ENCODE assay signal across 8 cellular contexts in the genomic region with DNA sequence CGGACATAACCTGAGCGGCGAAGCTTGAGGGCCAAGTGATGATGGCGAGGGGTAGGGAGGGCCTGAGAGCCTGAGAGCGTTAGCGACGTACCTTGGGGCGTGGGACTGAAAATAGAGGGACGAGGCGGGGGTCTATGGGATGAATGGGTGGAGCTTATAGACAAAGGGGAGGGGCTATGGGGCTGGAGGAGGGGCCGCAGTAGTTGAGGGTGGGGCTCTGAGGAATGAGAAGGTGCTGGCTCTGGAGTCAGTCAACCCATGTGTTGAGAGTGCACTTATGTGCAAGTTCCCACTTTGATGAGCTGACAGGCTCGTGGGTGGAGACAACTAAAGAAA. TPM values are rescaled to one million over a fixed set of nuclear protein-coding genes. Genes with fewer than 3 reads are reported as not detected.
DNase-seq lines count a peak whose midpoint lies in the region; ATAC-seq and TF ChIP-seq lines count a peak whose summit lies in the region.

No MANE protein-coding gene starts in this region.

- H3K4me3 Mint-ChIP-seq in activated naive CD8-positive, alpha-beta T cell, result peak overlapping the region; percentile 97

- TF ChIP-seq CTCF in left ventricle myocardium inferior (IDR thresholded peaks at IDR 0.05; ENCODE audit: borderline replicate concordance), result no peak
- TF ChIP-seq CTCF in gastrocnemius medialis (IDR thresholded peaks at IDR 0.05 in 4 of 5, conservative IDR thresholded peaks at IDR 0.05 in 1 of 5), result no peak

- no peaks in the 10 kb centered on the region for H3K9me3 Mint-ChIP-seq in activated naive CD8-positive, alpha-beta T cell (ENCODE audit: low read depth)

- H3K4me3 ChIP-seq in left ventricle myocardium inferior (peak overlapping the region; percentile 79), gastrocnemius medialis (peak overlapping the region; percentile 70 to 82 (median 78))

- H3K27me3 Mint-ChIP-seq in activated naive CD8-positive, alpha-beta T cell, result no peaks in the 10 kb centered on the region

- H3K27ac ChIP-seq in left ventricle myocardium inferior (replicated peaks) (peak overlapping the region; percentile 91), gastrocnemius medialis (peak overlapping the region; percentile 91 to 96 (median 92))

- peaks cover 17% of the 10 kb centered on the region for H3K4me1 Mint-ChIP-seq in activated naive CD8-positive, alpha-beta T cell (ENCODE audit: low read depth)

- DNase-seq in NOMO-1 treated with DMSO at 0.1 percent for 48 hours (lab: John Stamatoyannopoulos, UW; ENCODE audit: unreplicated experiment), result peak; percentile 28
- DNase-seq in NOMO-1 (lab: John Stamatoyannopoulos, UW; ENCODE audit: unreplicated experiment in 2 of 2), result no peak
- peak; percentile 69 for DNase-seq in OCI-M1 (lab: John Stamatoyannopoulos, UW)
- no peak for DNase-seq in left ventricle myocardium inferior
- peak in 1 of 2 donors; percentile 29 for DNase-seq in gastrocnemius medialis

- peak; percentile 38 for ATAC-seq in HG02885 (IDR thresholded peaks at IDR 0.05; ENCODE audit: poor library complexity, unreplicated experiment)
- peak; percentile 49 to 54 for ATAC-seq in gastrocnemius medialis
- no peak for ATAC-seq in GM21381 (IDR thresholded peaks at IDR 0.05; ENCODE audit: unreplicated experiment)

- peak overlapping the region; percentile 96 for H3K27ac Mint-ChIP-seq in activated naive CD8-positive, alpha-beta T cell

- no peaks in the 10 kb centered on the region for H3K9me3 ChIP-seq in left ventricle myocardium inferior (replicated peaks)
- H3K9me3 ChIP-seq in gastrocnemius medialis, result no peaks in the 10 kb centered on the region

- in situ Hi-C loops in gastrocnemius medialis (cut with MboI; ENCODE audit: low sequenced_read_pairs in 4 of 4), result no loop called here

- peaks cover 4% of the 10 kb centered on the region for H3K36me3 Mint-ChIP-seq in activated naive CD8-positive, alpha-beta T cell

- H3K27me3 ChIP-seq in left ventricle myocardium inferior (ENCODE audit: low read depth) (no peaks in the 10 kb centered on the region), gastrocnemius medialis (no peaks in the 10 kb centered on the region)

- intact Hi-C loops in left ventricle myocardium inferior (cut with micrococcal nuclease), result no loop called here
- intact Hi-C loops in gastrocnemius medialis (cut with DNase I; ENCODE audit: low total_unique reads), result no loop called here

- no peak for TF ChIP-seq POLR2A in gastrocnemius medialis (IDR thresholded peaks at IDR 0.05)

- H3K36me3 ChIP-seq in left ventricle myocardium inferior (peaks cover 14% of the 10 kb centered on the region), gastrocnemius medialis (peaks cover 0 to 11% of the 10 kb centered on the region in 2 donors)

- peaks cover 11% of the 10 kb centered on the region for H3K4me1 ChIP-seq in left ventricle myocardium inferior
- H3K4me1 ChIP-seq in gastrocnemius medialis, result peaks cover 0 to 3% of the 10 kb centered on the region in 2 donors

RNA-seq across cellular contexts. Expression of a gene that starts 0.5 kb away (rescaled TPM):
- total RNA-seq in left ventricle myocardium inferior (14.5 TPM), gastrocnemius medialis (10 to 100 TPM; 10.3 to 14.8 (median 11.9) TPM)

RNA-seq across cellular contexts. Expression of a gene that starts 18.4 kb away (rescaled TPM):
- total RNA-seq in left ventricle myocardium inferior (48.9 TPM), gastrocnemius medialis (1 to 10 TPM; 2.7 to 5.3 (median 4.3) TPM)

RNA-seq across cellular contexts. Expression of a gene that starts 31.2 kb away (rescaled TPM):
- 13.6 TPM for total RNA-seq in left ventricle myocardium inferior
- total RNA-seq in gastrocnemius medialis, result 10 to 100 TPM; 11.4 to 18.7 (median 12.3) TPM

RNA-seq across cellular contexts. Expression of a gene that starts 34.3 kb away (rescaled TPM):
- total RNA-seq in left ventricle myocardium inferior (121 TPM), gastrocnemius medialis (10 to 100 TPM; 49.2 to 92.1 (median 59.9) TPM)

RNA-seq across cellular contexts. Expression of a gene that starts 57.3 kb away (rescaled TPM):
- total RNA-seq in left ventricle myocardium inferior (137 TPM), gastrocnemius medialis (100 to 1,000 TPM in 3 of 4 donors, 10 to 100 TPM in 1; 82.7 to 143 (median 133) TPM)

Comparison
In these comparisons a context has a peak if more than half of its experiments do, and no peak if none do; other contexts are left out.
1. DNase-seq: peak in NOMO-1 treated with DMSO at 0.1 percent for 48 hours (single experiment) and OCI-M1 (single experiment); none in NOMO-1 (0 of 2) and left ventricle myocardium inferior (single experiment).